11 cellular contexts compared by ENCODE assay signal in the genomic region with DNA sequence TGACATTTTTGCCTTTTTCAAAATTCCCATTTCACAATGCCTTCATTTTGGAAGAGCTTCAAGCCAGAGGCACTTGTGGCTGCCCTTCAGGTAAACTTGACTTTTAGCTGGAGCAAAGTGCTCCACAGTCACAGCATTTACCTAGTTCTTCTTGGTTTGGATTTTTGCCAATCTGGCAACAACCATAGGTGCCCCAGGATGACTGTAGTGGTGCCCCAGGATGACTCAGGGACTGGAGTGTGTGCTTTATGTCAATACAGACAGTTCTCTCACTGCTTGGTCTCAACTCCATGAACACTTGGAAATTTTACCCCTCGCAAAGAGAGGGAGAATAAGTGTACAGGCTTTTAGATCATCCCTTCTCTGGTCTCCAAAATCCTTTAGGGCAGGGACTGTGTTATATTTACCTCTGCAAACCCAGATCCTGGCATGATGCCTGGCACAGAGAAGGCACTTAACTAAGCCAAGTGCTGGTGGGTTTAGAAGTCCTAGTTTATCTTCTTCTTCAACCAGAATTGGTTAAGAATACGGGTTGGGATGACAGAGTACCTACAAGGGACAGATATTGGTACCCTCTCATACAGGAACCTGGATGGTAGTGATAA. TPM values are rescaled to one million over a fixed set of nuclear protein-coding genes. Genes with fewer than 3 reads are reported as not detected.
DNase-seq lines count a peak whose midpoint lies in the region; ATAC-seq, FAIRE-seq and TF ChIP-seq lines count a peak whose summit lies in the region.
"Had no signal": no experiment of that assay in that cellular context is flagged by ENCODE, and none has a peak within 500 bp of the region (broad histone marks: within the 10 kb centered on the region; RNA-seq: fewer than 3 reads in every experiment).

No MANE protein-coding gene starts in this region.

- H3K9ac ChIP-seq in mesenchymal stem cell (ENCODE audit: low read length), result no peak overlapping the region

- H3K27me3 Mint-ChIP-seq in stimulated activated naive CD8-positive, alpha-beta T cell treated with anti-CD3 and anti-CD28 coated beads, Interleukin-15, amount 100 ng/mL, for 72 hours, result peaks cover 5% of the 10 kb centered on the region

- no peak overlapping the region for H3K18ac ChIP-seq in mesenchymal stem cell (ENCODE audit: low read depth in 1 of 2, low read length in 2 of 2)

- no peak for FAIRE-seq in frontal cortex (lab: Jason Lieb, UNC)

- H3K9me3 ChIP-seq in mesenchymal stem cell (ENCODE audit: control insufficient read depth, low read length), result no peaks in the 10 kb centered on the region

- H4K8ac ChIP-seq in mesenchymal stem cell (ENCODE audit: low read length), result no peak overlapping the region

- no peak overlapping the region for H4K91ac ChIP-seq in mesenchymal stem cell (ENCODE audit: low read length)

- no peak overlapping the region for H2BK5ac ChIP-seq in mesenchymal stem cell (ENCODE audit: low read depth, low read length, poor library complexity, severe bottlenecking)

- no peak overlapping the region for H2BK12ac ChIP-seq in mesenchymal stem cell (ENCODE audit: low read length in 2 of 2)

- H2AK5ac ChIP-seq in mesenchymal stem cell (ENCODE audit: low read length, severe bottlenecking), result no peak overlapping the region

- no peak for TF ChIP-seq CTCF in fibroblast of pulmonary artery (IDR thresholded peaks at IDR 0.05; ENCODE audit: low read length, missing control alignments)

- H3K23ac ChIP-seq in mesenchymal stem cell (ENCODE audit: low read length in 2 of 2), result no peak overlapping the region

- no peak overlapping the region for H3K27ac Mint-ChIP-seq in stimulated activated naive CD8-positive, alpha-beta T cell treated with anti-CD3 and anti-CD28 coated beads, Interleukin-15, amount 100 ng/mL, for 72 hours
- H3K27ac Mint-ChIP-seq: stimulated activated memory B cell treated with anti-CD40 and anti-IgM and Interleukin-4, amounts not matched to agents 10 μg/mL and 1 μg/mL and 100 μg/mL, for 72 hours had no signal

- no peak overlapping the region for H3K27ac ChIP-seq in mesenchymal stem cell (ENCODE audit: low read length, poor library complexity, severe bottlenecking)

- H3K4me3 Mint-ChIP-seq in stimulated activated naive CD8-positive, alpha-beta T cell treated with anti-CD3 and anti-CD28 coated beads, Interleukin-15, amount 100 ng/mL, for 72 hours, result no peak overlapping the region
- H3K4me3 Mint-ChIP-seq: stimulated activated memory B cell treated with anti-CD40 and anti-IgM and Interleukin-4, amounts not matched to agents 10 μg/mL and 1 μg/mL and 100 μg/mL, for 72 hours had no signal

- H3K14ac ChIP-seq in mesenchymal stem cell (ENCODE audit: low read length in 2 of 2), result no peak overlapping the region

- DNase-seq in activated CD4-positive, alpha-beta T cell treated with anti-CD3 and anti-CD28 coated beads for 48 hours, result peak; percentile 15
- no peak for DNase-seq in activated CD4-positive, alpha-beta T cell treated with anti-CD3 and anti-CD28 coated beads, Interleukin-2, amount 50 U/mL, for 1 hour
- DNase-seq in NCI-H510A (lab: John Stamatoyannopoulos, UW) (peak; percentile 73), fibroblast of pulmonary artery (ENCODE audit: low read depth) (peak; percentile 30), mesenchymal stem cell (no peak), frontal cortex (ENCODE audit: low spot score in 2 of 2) (no peak)
- no peak for DNase-seq in stimulated activated naive CD8-positive, alpha-beta T cell treated with anti-CD3 and anti-CD28 coated beads, Interleukin-15, amount 100 ng/mL, for 72 hours
- DNase-seq: activated CD4-positive, alpha-beta T cell treated with anti-CD3 and anti-CD28 coated beads for 4 hours; amygdala had no signal

- no peak overlapping the region for H2BK120ac ChIP-seq in mesenchymal stem cell (ENCODE audit: low read depth, low read length)

- no peak overlapping the region for H2AFZ ChIP-seq in mesenchymal stem cell (ENCODE audit: low read depth, low read length)

- ATAC-seq in stimulated activated naive CD8-positive, alpha-beta T cell treated with anti-CD3 and anti-CD28 coated beads, Interleukin-15, amount 100 ng/mL, for 72 hours, result peak; percentile 60
- ATAC-seq in GM19351 (IDR thresholded peaks at IDR 0.05; ENCODE audit: unreplicated experiment), result no peak
- ATAC-seq: stimulated activated memory B cell treated with anti-CD40 and anti-IgM and Interleukin-4, amounts not matched to agents 10 μg/mL and 1 μg/mL and 100 μg/mL, for 72 hours had no signal

- no peaks in the 10 kb centered on the region for H3K9me3 Mint-ChIP-seq in stimulated activated naive CD8-positive, alpha-beta T cell treated with anti-CD3 and anti-CD28 coated beads, Interleukin-15, amount 100 ng/mL, for 72 hours
- H3K9me3 Mint-ChIP-seq: stimulated activated memory B cell treated with anti-CD40 and anti-IgM and Interleukin-4, amounts not matched to agents 10 μg/mL and 1 μg/mL and 100 μg/mL, for 72 hours had no signal

- H3K4me3 ChIP-seq in fibroblast of pulmonary artery (replicated peaks; ENCODE audit: low read depth, low read length) (no peak overlapping the region), mesenchymal stem cell (ENCODE audit: insufficient read depth in 1 of 2, low read depth in 1 of 2, low read length in 2 of 2) (no peak overlapping the region)

- no peak overlapping the region for H2BK15ac ChIP-seq in mesenchymal stem cell (ENCODE audit: low read depth, poor library complexity, severe bottlenecking)

- 60% methylated on average over 1 of the region's 2 CpGs for WGBS in mesenchymal stem cell

- H3K79me1 ChIP-seq in mesenchymal stem cell (replicated peaks; ENCODE audit: low read length, poor library complexity, severe bottlenecking), result no peaks in the 10 kb centered on the region

- H3K4ac ChIP-seq in mesenchymal stem cell (ENCODE audit: low read depth in 1 of 2, low read length in 2 of 2), result no peak overlapping the region

- H3K4me1 Mint-ChIP-seq in stimulated activated naive CD8-positive, alpha-beta T cell treated with anti-CD3 and anti-CD28 coated beads, Interleukin-15, amount 100 ng/mL, for 72 hours, result no peaks in the 10 kb centered on the region
- H3K4me1 Mint-ChIP-seq: stimulated activated memory B cell treated with anti-CD40 and anti-IgM and Interleukin-4, amounts not matched to agents 10 μg/mL and 1 μg/mL and 100 μg/mL, for 72 hours had no signal

- peaks cover 2% of the 10 kb centered on the region for H3K4me1 ChIP-seq in mesenchymal stem cell (ENCODE audit: control insufficient read depth, insufficient read depth, low read depth, low read length)

- no peak overlapping the region for H3K4me2 ChIP-seq in mesenchymal stem cell (ENCODE audit: low read length, poor library complexity, severe bottlenecking)

- H3K27me3 ChIP-seq in mesenchymal stem cell (ENCODE audit: control insufficient read depth in 1 of 2, insufficient read depth in 1 of 2, low read length in 2 of 2), result peaks cover 0 to 3% of the 10 kb centered on the region in 2 experiments

- H3K36me3 ChIP-seq in mesenchymal stem cell (ENCODE audit: control insufficient read depth in 1 of 2, insufficient read depth in 2 of 2, low read depth in 1 of 2, low read length in 2 of 2), result no peaks in the 10 kb centered on the region

RNA-seq across cellular contexts. Expression of a gene that starts 15.3 kb away (rescaled TPM):
- 6.4 TPM for polyA plus RNA-seq in mesenchymal stem cell (2013, experiment 1 of 2)
- polyA plus RNA-seq in mesenchymal stem cell (2013, experiment 2 of 2), result 7.1 TPM
- total RNA-seq in frontal cortex, result 175 TPM

Comparison
In these comparisons a context has a peak if more than half of its experiments do, and no peak if none do; other contexts are left out.
1. DNase-seq: peak in activated CD4-positive, alpha-beta T cell treated with anti-CD3 and anti-CD28 coated beads for 48 hours (single experiment), NCI-H510A (single experiment) and fibroblast of pulmonary artery (single experiment); none in activated CD4-positive, alpha-beta T cell treated with anti-CD3 and anti-CD28 coated beads, Interleukin-2, amount 50 U/mL, for 1 hour (single experiment), stimulated activated naive CD8-positive, alpha-beta T cell treated with anti-CD3 and anti-CD28 coated beads, Interleukin-15, amount 100 ng/mL, for 72 hours (0 of 2), mesenchymal stem cell (single experiment) and frontal cortex (0 of 2).